18 cellular contexts compared by ENCODE assay signal in genomic region chr13:39783051-39783450, GRCh38.
A peak's percentile ranks its signal among the peaks of the same experiment; 100 is the strongest.
DNase-seq lines count a peak whose midpoint lies in the region; ATAC-seq and TF ChIP-seq lines count a peak whose summit lies in the region.
"Had no signal": no experiment of that assay in that cellular context is flagged by ENCODE, and none has a peak within 500 bp of the region (broad histone marks: within the 10 kb centered on the region; RNA-seq: fewer than 3 reads in every experiment).

No MANE protein-coding gene starts in this region.

- H3K9me3 Mint-ChIP-seq in MCF 10A (ENCODE audit: unreplicated experiment) (no peaks in the 10 kb centered on the region), type B pancreatic cell (no peaks in the 10 kb centered on the region)

- no peaks in the 10 kb centered on the region for H3K27me3 Mint-ChIP-seq in MCF 10A (ENCODE audit: insufficient read depth, unreplicated experiment)
- H3K27me3 Mint-ChIP-seq in type B pancreatic cell, result no peaks in the 10 kb centered on the region

- no peak overlapping the region for H2BK15ac ChIP-seq in neuronal stem cell (ENCODE audit: low read length)

- H2AK5ac ChIP-seq in neuronal stem cell (ENCODE audit: low read depth, low read length), result no peak overlapping the region

- ATAC-seq in left lobe of liver (no peak), HG02884 (IDR thresholded peaks at IDR 0.05; ENCODE audit: unreplicated experiment) (no peak)
- ATAC-seq: activated CD4-positive, CD25-positive, alpha-beta regulatory T cell treated with anti-CD3 and anti-CD28 coated beads, Interleukin-2, amount 50 U/mL, for 24 hours; body of pancreas; left lung; Right ventricle myocardium inferior had no signal

- no peak overlapping the region for H4K8ac ChIP-seq in neuronal stem cell (ENCODE audit: low read depth, low read length)

- no peak overlapping the region for H3K4ac ChIP-seq in neuronal stem cell (ENCODE audit: low read length)

- H3K4me2 ChIP-seq in OCI-LY3 (ENCODE audit: low read length), result no peak overlapping the region
- H3K4me2 ChIP-seq in neuronal stem cell (ENCODE audit: insufficient read depth, low read length, poor library complexity, severe bottlenecking), result no peak overlapping the region

- no peak overlapping the region for H3K4me3 ChIP-seq in breast epithelium
- H3K4me3 ChIP-seq in OCI-LY3 (ENCODE audit: low read length), result no peak overlapping the region
- H3K4me3 ChIP-seq in neuronal stem cell (ENCODE audit: low read length in 2 of 2), result no peak overlapping the region
- H3K4me3 ChIP-seq: body of pancreas, left lung, prostate gland, stomach had no signal

- CTCF ChIA-PET in MCF 10A (lab: Yijun Ruan, JAX), result interaction anchor here (0.6 to 4.2 kb wide), 14 partner anchors 10 to 995 kb away, joined by 3 to 50 read pairs (median 3); no protein-coding TSS in a partner anchor

- POLR2A ChIA-PET in MCF 10A (lab: Yijun Ruan, JAX), result interaction anchor here (0.6 to 2.6 kb wide), 8 partner anchors 276 to 966 kb away, joined by 3 to 10 read pairs (median 4); no protein-coding TSS in a partner anchor

- H2BK120ac ChIP-seq in neuronal stem cell (ENCODE audit: low read depth, low read length), result no peak overlapping the region

- H3K36me3 Mint-ChIP-seq in MCF 10A (ENCODE audit: insufficient read depth, unreplicated experiment), result no peaks in the 10 kb centered on the region
- H3K36me3 Mint-ChIP-seq in type B pancreatic cell, result no peaks in the 10 kb centered on the region

- TF ChIP-seq CTCF in MCF 10A (IDR thresholded peaks at IDR 0.05; ENCODE audit: unreplicated experiment) (peak; percentile 40), breast epithelium (IDR thresholded peaks at IDR 0.05) (no peak), OCI-LY3 (IDR thresholded peaks at IDR 0.05; ENCODE audit: low read depth, low read length) (peak; percentile 35; the same call in 1 of the 2 replicates), type B pancreatic cell (conservative IDR thresholded peaks at IDR 0.05) (peak; percentile 36)

- no peak overlapping the region for H3K18ac ChIP-seq in neuronal stem cell (ENCODE audit: low read length)

- no TSS peak for BruUV-seq in MCF 10A (replicated peaks; lab: Mats Ljungman, UMichigan)

- H3K79me1 ChIP-seq in neuronal stem cell (ENCODE audit: low read depth, low read length), result no peaks in the 10 kb centered on the region

- DNase-seq in MCF 10A (ENCODE audit: unreplicated experiment) (peak; percentile 36), breast epithelium (ENCODE audit: low spot score in 2 of 2) (no peak), dermis blood vessel endothelial cell (peak; percentile 71), type B pancreatic cell (ENCODE audit: extremely low spot score, unreplicated experiment) (no peak), neuronal stem cell (ENCODE audit: low spot score) (no peak), left lobe of liver (ENCODE audit: low spot score) (no peak)
- DNase-seq: body of pancreas, KG1, left lung, NCI-H187 treated with DMSO at 0.1 percent for 48 hours, NCI-H748 treated with DMSO at 0.1 percent for 48 hours, stomach, T-helper 2 cell had no signal

- H3K27ac ChIP-seq in breast epithelium, result no peak overlapping the region
- no peak overlapping the region for H3K27ac ChIP-seq in OCI-LY3 (ENCODE audit: low read length)
- H3K27ac ChIP-seq in neuronal stem cell (replicated peaks; ENCODE audit: low read length), result no peak overlapping the region
- H3K27ac ChIP-seq: body of pancreas, left lung, prostate gland, stomach had no signal

- H4K91ac ChIP-seq in neuronal stem cell (ENCODE audit: low read depth, low read length, poor library complexity), result no peak overlapping the region

- no peaks in the 10 kb centered on the region for H3K4me1 ChIP-seq in breast epithelium
- no peaks in the 10 kb centered on the region for H3K4me1 ChIP-seq in OCI-LY3 (ENCODE audit: low read length)
- peaks cover 18 to 29% of the 10 kb centered on the region in 2 donors for H3K4me1 ChIP-seq in neuronal stem cell (ENCODE audit: control insufficient read depth in 2 of 2, insufficient read depth in 1 of 2, low read depth in 1 of 2, low read length in 2 of 2)
- H3K4me1 ChIP-seq: body of pancreas, left lung, prostate gland, stomach had no signal

- H3K23ac ChIP-seq in neuronal stem cell (ENCODE audit: low read depth, low read length, poor library complexity), result no peak overlapping the region

- H3K14ac ChIP-seq in neuronal stem cell (ENCODE audit: low read length), result no peak overlapping the region

- no CpG with 5 or more reads among the region's 1 CpG for WGBS in neuronal stem cell (ENCODE audit: extremely low coverage in 2 of 2, insufficient read length in 2 of 2, insufficient replicate concordance in 1 of 2), 2 donors

- no peaks in the 10 kb centered on the region for H3K9me3 ChIP-seq in breast epithelium
- no peaks in the 10 kb centered on the region for H3K9me3 ChIP-seq in OCI-LY3 (ENCODE audit: insufficient read depth, low read length)
- peaks cover 2 to 8% of the 10 kb centered on the region in 2 donors for H3K9me3 ChIP-seq in neuronal stem cell (replicated peaks in 1 of 2; ENCODE audit: control insufficient read depth in 2 of 2, insufficient read depth in 1 of 2, low read depth in 1 of 2, low read length in 2 of 2)
- H3K9me3 ChIP-seq: body of pancreas, prostate gland had no signal

- H2BK5ac ChIP-seq in neuronal stem cell (ENCODE audit: low read length), result no peak overlapping the region

- H3K4me1 Mint-ChIP-seq in MCF 10A (ENCODE audit: insufficient read depth, unreplicated experiment) (peaks cover 6% of the 10 kb centered on the region), type B pancreatic cell (ENCODE audit: unreplicated experiment) (peaks cover 19% of the 10 kb centered on the region)

- H3K27me3 ChIP-seq in breast epithelium, result no peaks in the 10 kb centered on the region
- H3K27me3 ChIP-seq in OCI-LY3 (ENCODE audit: low read depth, low read length), result no peaks in the 10 kb centered on the region
- no peaks in the 10 kb centered on the region for H3K27me3 ChIP-seq in neuronal stem cell (ENCODE audit: control insufficient read depth in 3 of 3, insufficient read depth in 3 of 3, low read depth in 1 of 3, low read length in 3 of 3)
- H3K27me3 ChIP-seq: body of pancreas, left lung, stomach had no signal

- no peak overlapping the region for H3K9ac ChIP-seq in OCI-LY3 (ENCODE audit: low read length)
- H3K9ac ChIP-seq in neuronal stem cell (ENCODE audit: low read depth, low read length, poor library complexity), result no peak overlapping the region

- H3K27ac Mint-ChIP-seq in MCF 10A (ENCODE audit: low read depth, unreplicated experiment) (no peak overlapping the region), type B pancreatic cell (no peak overlapping the region)

- no peak overlapping the region for H2BK12ac ChIP-seq in neuronal stem cell (ENCODE audit: low read length)

- no peaks in the 10 kb centered on the region for H4K20me1 ChIP-seq in OCI-LY3 (ENCODE audit: insufficient read depth, low read length)

- no peak for TF ChIP-seq POLR2A in breast epithelium (IDR thresholded peaks at IDR 0.05)

- intact Hi-C loops in MCF 10A (cut with micrococcal nuclease), result loop anchor here (1.0 to 10.0 kb wide), 4 partner anchors 282 to 994 kb away; partner anchors contain the start of gene FOXO1
- intact Hi-C loops in breast epithelium (cut with DNase I; ENCODE audit: low total_unique reads), result no loop called here

- no peaks in the 10 kb centered on the region for H3K79me2 ChIP-seq in OCI-LY3 (ENCODE audit: low read length)

- no peaks in the 10 kb centered on the region for H3K36me3 ChIP-seq in breast epithelium
- no peaks in the 10 kb centered on the region for H3K36me3 ChIP-seq in OCI-LY3 (replicated peaks; ENCODE audit: low read depth, low read length)
- H3K36me3 ChIP-seq in neuronal stem cell (replicated peaks in 1 of 2; ENCODE audit: control insufficient read depth in 2 of 2, insufficient read depth in 2 of 2, low read length in 2 of 2), result no peaks in the 10 kb centered on the region
- H3K36me3 ChIP-seq: left lung, prostate gland, stomach had no signal

- no peak overlapping the region for H3K4me3 Mint-ChIP-seq in MCF 10A (ENCODE audit: unreplicated experiment)
- H3K4me3 Mint-ChIP-seq in type B pancreatic cell, result no peak overlapping the region

- H2AFZ ChIP-seq in OCI-LY3 (ENCODE audit: low read depth, low read length), result no peak overlapping the region
- H2AFZ ChIP-seq in neuronal stem cell (ENCODE audit: low read length), result no peak overlapping the region

Comparison
In these comparisons a context has a peak if more than half of its experiments do, and no peak if none do; other contexts are left out.
1. DNase-seq: peak in MCF 10A (single experiment) and dermis blood vessel endothelial cell (single experiment); none in breast epithelium (0 of 2), type B pancreatic cell (single experiment), neuronal stem cell (single experiment) and left lobe of liver (single experiment).
2. CTCF ChIP-seq: peak in MCF 10A (single experiment), OCI-LY3 (single experiment) and type B pancreatic cell (single experiment); none in breast epithelium (0 of 3).